Comparison of ENCODE assay signal across 7 cellular contexts in genomic region chr2:111480633-111481032, GRCh38.
DNase-seq lines count a peak whose midpoint lies in the region; ATAC-seq and TF ChIP-seq lines count a peak whose summit lies in the region.
"Not testable (repeated sequence)": the region's sequence is repeated elsewhere in the genome, so short reads cannot be mapped to it uniquely, and the experiment has no call there.

No MANE protein-coding gene starts in this region.

- H3K27ac ChIP-seq in endodermal cell (ENCODE audit: low read depth, low read length): not testable (repeated sequence)

- H3K27ac Mint-ChIP-seq in activated CD4-positive, alpha-beta T cell treated with anti-CD3 and anti-CD28 coated beads for 36 hours: peak overlapping the region; percentile 89
- peak overlapping the region; percentile 55 to 90 for H3K27ac Mint-ChIP-seq in activated naive CD4-positive, alpha-beta T cell treated with anti-CD3 and anti-CD28 coated beads, Interleukin-2, amount 50 U/mL, for 72 hours
- not testable (repeated sequence) for H3K27ac Mint-ChIP-seq in endodermal cell

- H3K36me3 ChIP-seq in endodermal cell (ENCODE audit: control insufficient read depth, insufficient read depth, low read length): not testable (repeated sequence)

- TF ChIP-seq CTCF in endodermal cell (conservative IDR thresholded peaks at IDR 0.05): peak; percentile 35

- not testable (repeated sequence) for H3K27me3 Mint-ChIP-seq in activated CD4-positive, alpha-beta T cell treated with anti-CD3 and anti-CD28 coated beads for 36 hours; endodermal cell (ENCODE audit: insufficient read depth)

- H3K27me3 ChIP-seq in endodermal cell (ENCODE audit: control insufficient read depth, insufficient read depth, low read length, poor library complexity, severe bottlenecking): not testable (repeated sequence)

- H3K4me3 Mint-ChIP-seq in activated CD4-positive, alpha-beta T cell treated with anti-CD3 and anti-CD28 coated beads for 36 hours: peak overlapping the region; percentile 15
- not testable (repeated sequence) for H3K4me3 Mint-ChIP-seq in endodermal cell

- peak; percentile 30 for DNase-seq in ELF-1 (ENCODE audit: low read depth, low spot score)
- DNase-seq in NAMALWA (ENCODE audit: low spot score): peak; percentile 22
- peak; percentile 36 for DNase-seq in activated CD4-positive, alpha-beta T cell treated with anti-CD3 and anti-CD28 coated beads for 36 hours
- DNase-seq in activated naive CD4-positive, alpha-beta T cell treated with anti-CD3 and anti-CD28 coated beads, Interleukin-2, amount 50 U/mL, for 72 hours (ENCODE audit: low spot score in 2 of 2); sciatic nerve (ENCODE audit: low spot score): not testable (repeated sequence)
- peak; percentile 31 for DNase-seq in endodermal cell
- DNase-seq in islet precursor cell: peak; percentile 53

- not testable (repeated sequence) for H3K4me1 ChIP-seq in endodermal cell (ENCODE audit: control insufficient read depth, insufficient read depth, low read length)

- not testable (repeated sequence) for H3K9ac ChIP-seq in endodermal cell (ENCODE audit: extremely low read depth, low read length, poor library complexity, severe bottlenecking)

- not testable (repeated sequence) for H3K36me3 Mint-ChIP-seq in activated CD4-positive, alpha-beta T cell treated with anti-CD3 and anti-CD28 coated beads for 36 hours (ENCODE audit: low read depth); activated naive CD4-positive, alpha-beta T cell treated with anti-CD3 and anti-CD28 coated beads, Interleukin-2, amount 50 U/mL, for 72 hours; endodermal cell (ENCODE audit: low read depth)

- not testable (repeated sequence) for H3K4me3 ChIP-seq in endodermal cell (ENCODE audit: low read length)

- H3K9me3 Mint-ChIP-seq in activated CD4-positive, alpha-beta T cell treated with anti-CD3 and anti-CD28 coated beads for 36 hours (ENCODE audit: low read depth); activated naive CD4-positive, alpha-beta T cell treated with anti-CD3 and anti-CD28 coated beads, Interleukin-2, amount 50 U/mL, for 72 hours; endodermal cell: not testable (repeated sequence)

- 67 to 84% methylated on average over 1 to 8 of the region's 8 CpGs for WGBS in endodermal cell (ENCODE audit: insufficient coverage in 1 of 2, insufficient read length in 1 of 2), 2 experiments

- peak; percentile 24 for ATAC-seq in activated CD4-positive, alpha-beta T cell treated with anti-CD3 and anti-CD28 coated beads for 36 hours
- ATAC-seq in activated naive CD4-positive, alpha-beta T cell treated with anti-CD3 and anti-CD28 coated beads, Interleukin-2, amount 50 U/mL, for 72 hours: not testable (repeated sequence)
- peak; percentile 30 for ATAC-seq in sciatic nerve

- POLR2A ChIA-PET in activated CD4-positive, alpha-beta T cell treated with anti-CD3 and anti-CD28 coated beads for 36 hours (lab: Charles Lee): not testable (repeated sequence)

- H3K4me1 Mint-ChIP-seq in activated CD4-positive, alpha-beta T cell treated with anti-CD3 and anti-CD28 coated beads for 36 hours: peaks cover 31% of the 10 kb centered on the region
- H3K4me1 Mint-ChIP-seq in endodermal cell: not testable (repeated sequence)

- intact Hi-C loops in activated CD4-positive, alpha-beta T cell treated with anti-CD3 and anti-CD28 coated beads for 36 hours (cut with DNase I, micrococcal nuclease): loop anchor here in 1 of 2 experiments (5.0 kb wide), 1 partner anchor 227 kb away; no protein-coding TSS in a partner anchor
- intact Hi-C loops in sciatic nerve (cut with DNase I): not testable (repeated sequence)

- not testable (repeated sequence) for H3K9me3 ChIP-seq in endodermal cell (ENCODE audit: control insufficient read depth, low read length)

- CTCF ChIA-PET in activated CD4-positive, alpha-beta T cell treated with anti-CD3 and anti-CD28 coated beads for 36 hours (lab: Charles Lee): not testable (repeated sequence)
